Comparison of ENCODE assay signal across 20 cellular contexts in genomic region chr4:41189669-41190068, GRCh38. TPM values are rescaled to one million over a fixed set of nuclear protein-coding genes. Genes with fewer than 3 reads are reported as not detected.
DNase-seq lines count a peak whose midpoint lies in the region; ATAC-seq and TF ChIP-seq lines count a peak whose summit lies in the region.
"Had no signal": no experiment of that assay in that cellular context is flagged by ENCODE, and none has a peak within 500 bp of the region (broad histone marks: within the 10 kb centered on the region; RNA-seq: fewer than 3 reads in every experiment).

No MANE protein-coding gene starts in this region.

- no peaks in the 10 kb centered on the region for H4K20me1 ChIP-seq in H9 (ENCODE audit: control insufficient read depth, insufficient read depth, insufficient read length)

- no peak overlapping the region for H3T11ph ChIP-seq in H9 (ENCODE audit: low read length)

- H2BK15ac ChIP-seq in H9 (ENCODE audit: low read depth, low read length) = no peak overlapping the region

- no peaks in the 10 kb centered on the region for H3K23me2 ChIP-seq in H9 (ENCODE audit: insufficient read length, low read depth, low read length, poor library complexity, severe bottlenecking)

- WGBS in H9 (ENCODE audit: extremely low coverage, insufficient read length, low lambda C conversion rate) = no CpG with 5 or more reads among the region's 2 CpGs

- no peak overlapping the region for H3K4ac ChIP-seq in H9 (ENCODE audit: low read depth, low read length)

- H3K18ac ChIP-seq in H9 (ENCODE audit: insufficient read length, low read depth, low read length) = no peak overlapping the region

- H2BK20ac ChIP-seq in H9 (ENCODE audit: low read depth, low read length, poor library complexity, severe bottlenecking) = no peak overlapping the region

- no peak overlapping the region for H3K4me3 Mint-ChIP-seq in H9
- H3K4me3 Mint-ChIP-seq: stimulated activated naive CD8-positive, alpha-beta T cell treated with anti-CD3 and anti-CD28 coated beads, Interleukin-15, amount 100 ng/mL, for 72 hours; T-helper 17 cell had no signal

- no peak overlapping the region for H4K5ac ChIP-seq in H9 (ENCODE audit: insufficient read length, low read depth, low read length)

- no peak overlapping the region for H2AFZ ChIP-seq in H9 (ENCODE audit: low read length)

- H3K79me2 ChIP-seq in H9 (ENCODE audit: insufficient read depth, low read length) = peaks cover 2% of the 10 kb centered on the region; the same call in 1 of the 2 replicates

- H3K27me3 ChIP-seq in H9 (ENCODE audit: insufficient read depth, low read length) = no peaks in the 10 kb centered on the region
- no peaks in the 10 kb centered on the region for H3K27me3 ChIP-seq in brain microvascular endothelial cell (replicated peaks)
- H3K27me3 ChIP-seq: neutrophil, SJSA1, transverse colon had no signal

- DNase-seq in H9 (no peak), brain microvascular endothelial cell (no peak), substantia nigra (lab: John Stamatoyannopoulos, UW) (no peak), SIG-M5 (lab: John Stamatoyannopoulos, UW) (no peak), MV-4-11 (lab: John Stamatoyannopoulos, UW) (no peak)
- DNase-seq: activated CD4-positive, alpha-beta T cell treated with anti-CD3 and anti-CD28 coated beads, Interleukin-2, amount 50 U/mL, for 48 hours; activated gamma-delta T cell; DND-41; lower lobe of right lung; NCI-H82; small intestine; stimulated activated CD4-positive, alpha-beta T cell treated with anti-CD3 and anti-CD28 coated beads, Interleukin-4, amount 100 ng/mL, for 24 hours; stimulated activated naive CD8-positive, alpha-beta T cell treated with anti-CD3 and anti-CD28 coated beads, Interleukin-15, amount 100 ng/mL, for 72 hours; T-helper 17 cell; transverse colon had no signal

- H3K23ac ChIP-seq in H9 (ENCODE audit: insufficient read length, low read depth, low read length) = no peak overlapping the region

- no peak overlapping the region for H3K27ac ChIP-seq in H9 (ENCODE audit: insufficient read length, low read depth, low read length)
- H3K27ac ChIP-seq in brain microvascular endothelial cell = peak overlapping the region; percentile 15
- H3K27ac ChIP-seq in substantia nigra (ENCODE audit: low read depth, low read length, poor library complexity, severe bottlenecking) = peak overlapping the region; percentile 31
- H3K27ac ChIP-seq: lower lobe of right lung, neutrophil, SJSA1, transverse colon, VCaP had no signal

- no peak overlapping the region for H3K9ac ChIP-seq in H9 (ENCODE audit: extremely low read depth, insufficient read length, low read length)

- no peak overlapping the region for H2AK5ac ChIP-seq in H9 (ENCODE audit: insufficient read length, low read length)

- H3K27ac Mint-ChIP-seq in H9 = peak overlapping the region; percentile 1 to 34 (median 21); a peak in 4 of 7 replicates
- H3K27ac Mint-ChIP-seq: stimulated activated naive CD8-positive, alpha-beta T cell treated with anti-CD3 and anti-CD28 coated beads, Interleukin-15, amount 100 ng/mL, for 72 hours; T-helper 17 cell had no signal

- H3K9me3 ChIP-seq in H9 (ENCODE audit: control insufficient read depth, low read depth, low read length) = no peaks in the 10 kb centered on the region
- H3K9me3 ChIP-seq: lower lobe of right lung, neutrophil, SJSA1, transverse colon had no signal

- H3K36me3 ChIP-seq in brain microvascular endothelial cell (replicated peaks) = peaks cover 11% of the 10 kb centered on the region
- H3K36me3 ChIP-seq: lower lobe of right lung, neutrophil, SJSA1, transverse colon had no signal

- no peak overlapping the region for H3K4me3 ChIP-seq in brain microvascular endothelial cell (ENCODE audit: low read depth, low read length)
- H3K4me3 ChIP-seq: lower lobe of right lung, SJSA1, transverse colon had no signal

- H2BK5ac ChIP-seq in H9 (ENCODE audit: insufficient read length, low read length) = no peak overlapping the region

- no peak overlapping the region for H4K91ac ChIP-seq in H9 (ENCODE audit: insufficient read length, low read depth, low read length)

- TF ChIP-seq CTCF in H9 (conservative IDR thresholded peaks at IDR 0.05) = no peak
- no peak for TF ChIP-seq CTCF in brain microvascular endothelial cell (IDR thresholded peaks at IDR 0.05; ENCODE audit: low read depth, low read length, missing control alignments)

- in situ Hi-C loops in brain microvascular endothelial cell (cut with HindIII; ENCODE audit: low pct_ligation_motif_present, low sequenced_read_pairs) = no loop called here

- H3K14ac ChIP-seq in H9 (ENCODE audit: insufficient read depth, low read length) = no peak overlapping the region

- H3K79me1 ChIP-seq in H9 (ENCODE audit: insufficient read depth, low read depth, low read length, poor library complexity, severe bottlenecking) = no peaks in the 10 kb centered on the region

- H4K8ac ChIP-seq in H9 (replicated peaks; ENCODE audit: insufficient read length, low read depth, low read length) = no peak overlapping the region

- H3K4me2 ChIP-seq in H9 (ENCODE audit: insufficient read depth, insufficient read length, low read length) = no peak overlapping the region

- H2BK120ac ChIP-seq in H9 (ENCODE audit: low read depth, low read length, poor library complexity, severe bottlenecking) = no peak overlapping the region

- no peak overlapping the region for H2BK12ac ChIP-seq in H9 (ENCODE audit: insufficient read length, low read depth, low read length)

- peaks cover 20 to 22% of the 10 kb centered on the region in 2 experiments for H3K4me1 Mint-ChIP-seq in H9
- H3K4me1 Mint-ChIP-seq: stimulated activated naive CD8-positive, alpha-beta T cell treated with anti-CD3 and anti-CD28 coated beads, Interleukin-15, amount 100 ng/mL, for 72 hours; T-helper 17 cell had no signal

- peaks cover 0 to 12% (median 0%) of the 10 kb centered on the region in 3 experiments; a peak in 2 of 7 replicates for H3K36me3 Mint-ChIP-seq in H9 (ENCODE audit: insufficient read depth in 1 of 3, low read depth in 3 of 3)

- no peak overlapping the region for H3K56ac ChIP-seq in H9 (ENCODE audit: insufficient read length, low read depth, low read length)

- ATAC-seq in HG03520 (IDR thresholded peaks at IDR 0.05; ENCODE audit: unreplicated experiment) (peak; percentile 19), GM21360 (IDR thresholded peaks at IDR 0.05; ENCODE audit: unreplicated experiment) (no peak)
- ATAC-seq: lower lobe of right lung, T-helper 17 cell had no signal

- no peaks in the 10 kb centered on the region for H3K27me3 Mint-ChIP-seq in H9 (ENCODE audit: low read depth)

- H3K9me3 Mint-ChIP-seq in H9 = peaks cover 2 to 3% of the 10 kb centered on the region in 2 experiments; a peak in 2 of 5 replicates

- H3K4me1 ChIP-seq in H9 (ENCODE audit: insufficient read depth, low read length) = peaks cover 4% of the 10 kb centered on the region

RNA-seq across cellular contexts. Expression of gene APBB2, which starts 24.7 kb away (rescaled TPM):
- total RNA-seq in H9 (2021) = 36.3 and 39.6 TPM in 2 replicates
